In the genomic region with DNA sequence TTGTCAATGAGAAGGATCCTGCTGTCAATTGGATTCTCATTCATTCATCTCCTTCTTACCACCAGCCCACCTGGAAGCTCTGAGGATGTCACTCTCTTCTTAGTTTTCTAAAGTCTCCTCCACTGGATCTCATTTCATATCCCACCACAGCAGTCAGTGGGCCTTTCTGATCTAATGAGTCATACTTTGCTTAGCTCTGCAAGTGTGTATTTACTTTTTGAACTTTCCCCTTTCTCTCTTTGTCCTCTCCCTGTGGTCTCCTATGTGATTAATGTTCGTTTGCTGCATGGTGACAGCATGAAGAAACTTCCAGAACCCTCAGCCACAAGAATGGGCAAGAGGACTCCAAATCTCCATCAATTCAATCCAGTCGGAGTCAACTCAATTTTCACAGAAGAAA, we compare ENCODE assay signal across 23 cellular contexts.
DNase-seq lines count a peak whose midpoint lies in the region; ATAC-seq and TF ChIP-seq lines count a peak whose summit lies in the region.
"Had no signal": no experiment of that assay in that cellular context is flagged by ENCODE, and none has a peak within 500 bp of the region (broad histone marks: within the 10 kb centered on the region; RNA-seq: fewer than 3 reads in every experiment).

No MANE protein-coding gene starts in this region.

- H2BK12ac ChIP-seq in H9 (ENCODE audit: insufficient read length, low read depth, low read length) (peak overlapping the region; percentile 47), trophoblast cell (ENCODE audit: low read length) (no peak overlapping the region)

- H4K5ac ChIP-seq in H9 (ENCODE audit: insufficient read length, low read depth, low read length): no peak overlapping the region

- H2BK15ac ChIP-seq in H9 (ENCODE audit: low read depth, low read length): no peak overlapping the region

- H2BK120ac ChIP-seq in H9 (ENCODE audit: low read depth, low read length, poor library complexity, severe bottlenecking) (no peak overlapping the region), trophoblast cell (ENCODE audit: insufficient read depth, low read length, poor library complexity) (no peak overlapping the region)

- H3K27ac ChIP-seq in H9 (ENCODE audit: insufficient read length, low read depth, low read length) (no peak overlapping the region), trophoblast cell (ENCODE audit: low read depth, low read length) (no peak overlapping the region)
- H3K27ac ChIP-seq: GM23248, lower lobe of right lung, tibial nerve had no signal

- no peak for ATAC-seq in activated naive CD8-positive, alpha-beta T cell treated with anti-CD3 and anti-CD28 coated beads, Interleukin-2, amount 10 ng/mL, durations not matched to agents 7 days and 5 days (ENCODE audit: low read depth)
- ATAC-seq: activated T-helper 17 cell treated with anti-CD3 and anti-CD28 coated beads, Interleukin-2, amount 50 U/mL, for 72 hours; lower lobe of right lung; mucosa of descending colon; Panc1; sciatic nerve had no signal

- H4K12ac ChIP-seq in trophoblast cell (ENCODE audit: low read depth, low read length): no peak overlapping the region

- no peak overlapping the region for H3K4me3 ChIP-seq in trophoblast cell (ENCODE audit: low read depth, low read length)
- H3K4me3 ChIP-seq: GM23248, lower lobe of right lung, mucosa of descending colon, tibial nerve had no signal

- H3K79me1 ChIP-seq in H9 (ENCODE audit: insufficient read depth, low read depth, low read length, poor library complexity, severe bottlenecking): no peaks in the 10 kb centered on the region
- no peaks in the 10 kb centered on the region for H3K79me1 ChIP-seq in trophoblast cell (ENCODE audit: low read length)

- H3K79me2 ChIP-seq in H9 (ENCODE audit: insufficient read depth, low read length): no peaks in the 10 kb centered on the region
- H3K79me2 ChIP-seq in trophoblast cell (ENCODE audit: control insufficient read depth, insufficient read depth, low read length, poor library complexity): no peaks in the 10 kb centered on the region

- peaks cover 12% of the 10 kb centered on the region for H3K9me3 Mint-ChIP-seq in activated CD4-positive, alpha-beta T cell treated with anti-CD3 and anti-CD28 coated beads, Interleukin-2, amount 10 ng/mL, durations not matched to agents 24 days and 14 days
- peaks cover 0 to 2% of the 10 kb centered on the region in 2 experiments; a peak in 1 of 5 replicates for H3K9me3 Mint-ChIP-seq in H9
- H3K9me3 Mint-ChIP-seq in activated naive CD8-positive, alpha-beta T cell treated with anti-CD3 and anti-CD28 coated beads, Interleukin-2, amount 10 ng/mL, durations not matched to agents 7 days and 5 days: peaks cover 4% of the 10 kb centered on the region
- H3K9me3 Mint-ChIP-seq: activated T-helper 17 cell treated with anti-CD3 and anti-CD28 coated beads, Interleukin-2, amount 50 U/mL, for 72 hours had no signal

- H3K36me3 ChIP-seq in trophoblast cell (ENCODE audit: control insufficient read depth in 1 of 2, insufficient read depth in 2 of 2, low read length in 2 of 2): no peaks in the 10 kb centered on the region
- H3K36me3 ChIP-seq: lower lobe of right lung, tibial nerve had no signal

- H3K4me1 ChIP-seq in H9 (ENCODE audit: insufficient read depth, low read length) (no peaks in the 10 kb centered on the region), trophoblast cell (ENCODE audit: control insufficient read depth in 1 of 2, insufficient read depth in 2 of 2, low read length in 2 of 2) (peaks cover 0 to 2% of the 10 kb centered on the region in 2 experiments)
- H3K4me1 ChIP-seq: lower lobe of right lung had no signal

- no peak overlapping the region for H3K18ac ChIP-seq in H9 (ENCODE audit: insufficient read length, low read depth, low read length)
- no peak overlapping the region for H3K18ac ChIP-seq in trophoblast cell (ENCODE audit: low read length)

- peaks cover 18% of the 10 kb centered on the region for H3K4me1 Mint-ChIP-seq in activated CD4-positive, alpha-beta T cell treated with anti-CD3 and anti-CD28 coated beads, Interleukin-2, amount 10 ng/mL, durations not matched to agents 24 days and 14 days
- peaks cover 0 to 5% of the 10 kb centered on the region in 2 experiments; a peak in 1 of 4 replicates for H3K4me1 Mint-ChIP-seq in H9
- H3K4me1 Mint-ChIP-seq in activated naive CD8-positive, alpha-beta T cell treated with anti-CD3 and anti-CD28 coated beads, Interleukin-2, amount 10 ng/mL, durations not matched to agents 7 days and 5 days: peaks cover 15% of the 10 kb centered on the region
- H3K4me1 Mint-ChIP-seq: activated T-helper 17 cell treated with anti-CD3 and anti-CD28 coated beads, Interleukin-2, amount 50 U/mL, for 72 hours; neural crest cell had no signal

- H2AK5ac ChIP-seq in H9 (ENCODE audit: insufficient read length, low read length) (no peak overlapping the region), trophoblast cell (ENCODE audit: low read length) (no peak overlapping the region)

- H3K27me3 ChIP-seq in H9 (ENCODE audit: insufficient read depth, low read length): no peaks in the 10 kb centered on the region
- H3K27me3 ChIP-seq in trophoblast cell (ENCODE audit: insufficient read depth, low read length): no peaks in the 10 kb centered on the region
- H3K27me3 ChIP-seq: tibial nerve had no signal

- no peak overlapping the region for H3K9ac ChIP-seq in H9 (ENCODE audit: extremely low read depth, insufficient read length, low read length)
- no peak overlapping the region for H3K9ac ChIP-seq in trophoblast cell (ENCODE audit: low read length)
- H3K9ac ChIP-seq: GM23248 had no signal

- no peaks in the 10 kb centered on the region for H3K23me2 ChIP-seq in H9 (ENCODE audit: insufficient read length, low read depth, low read length, poor library complexity, severe bottlenecking)

- H2BK5ac ChIP-seq in H9 (ENCODE audit: insufficient read length, low read length) (no peak overlapping the region), trophoblast cell (ENCODE audit: low read depth, low read length, poor library complexity) (no peak overlapping the region)

- peaks cover 3% of the 10 kb centered on the region for H3K27me3 Mint-ChIP-seq in activated CD4-positive, alpha-beta T cell treated with anti-CD3 and anti-CD28 coated beads, Interleukin-2, amount 10 ng/mL, durations not matched to agents 24 days and 14 days
- H3K27me3 Mint-ChIP-seq in H9 (ENCODE audit: low read depth): peaks cover 7% of the 10 kb centered on the region
- H3K27me3 Mint-ChIP-seq in activated naive CD8-positive, alpha-beta T cell treated with anti-CD3 and anti-CD28 coated beads, Interleukin-2, amount 10 ng/mL, durations not matched to agents 7 days and 5 days: peaks cover 3% of the 10 kb centered on the region

- WGBS in H9 (ENCODE audit: extremely low coverage, insufficient read length, low lambda C conversion rate): no CpG with 5 or more reads among the region's 2 CpGs
- no CpG with 5 or more reads among the region's 2 CpGs for WGBS in trophoblast cell (ENCODE audit: extremely low coverage, insufficient coverage, insufficient read length)

- peak overlapping the region; percentile 29 for H3K4me3 Mint-ChIP-seq in activated CD4-positive, alpha-beta T cell treated with anti-CD3 and anti-CD28 coated beads, Interleukin-2, amount 10 ng/mL, durations not matched to agents 24 days and 14 days
- no peak overlapping the region for H3K4me3 Mint-ChIP-seq in H9
- H3K4me3 Mint-ChIP-seq in activated naive CD8-positive, alpha-beta T cell treated with anti-CD3 and anti-CD28 coated beads, Interleukin-2, amount 10 ng/mL, durations not matched to agents 7 days and 5 days: no peak overlapping the region
- H3K4me3 Mint-ChIP-seq: activated T-helper 17 cell treated with anti-CD3 and anti-CD28 coated beads, Interleukin-2, amount 50 U/mL, for 72 hours; neural crest cell had no signal

- H3K36me3 Mint-ChIP-seq in activated CD4-positive, alpha-beta T cell treated with anti-CD3 and anti-CD28 coated beads, Interleukin-2, amount 10 ng/mL, durations not matched to agents 24 days and 14 days (ENCODE audit: low read depth): no peaks in the 10 kb centered on the region
- peaks cover 0 to 1% (median 0%) of the 10 kb centered on the region in 3 experiments; a peak in 2 of 7 replicates for H3K36me3 Mint-ChIP-seq in H9 (ENCODE audit: insufficient read depth in 1 of 3, low read depth in 3 of 3)
- H3K36me3 Mint-ChIP-seq in activated naive CD8-positive, alpha-beta T cell treated with anti-CD3 and anti-CD28 coated beads, Interleukin-2, amount 10 ng/mL, durations not matched to agents 7 days and 5 days: peaks cover 10% of the 10 kb centered on the region

- no peaks in the 10 kb centered on the region for H3K9me3 ChIP-seq in H9 (ENCODE audit: control insufficient read depth, low read depth, low read length)
- H3K9me3 ChIP-seq in trophoblast cell (ENCODE audit: insufficient read depth, low read depth, low read length): peaks cover under 1% of the 10 kb centered on the region
- H3K9me3 ChIP-seq: lower lobe of right lung, mucosa of descending colon had no signal

- H3K27ac Mint-ChIP-seq in activated CD4-positive, alpha-beta T cell treated with anti-CD3 and anti-CD28 coated beads, Interleukin-2, amount 10 ng/mL, durations not matched to agents 24 days and 14 days: no peak overlapping the region
- H3K27ac Mint-ChIP-seq in H9: no peak overlapping the region
- H3K27ac Mint-ChIP-seq in activated naive CD8-positive, alpha-beta T cell treated with anti-CD3 and anti-CD28 coated beads, Interleukin-2, amount 10 ng/mL, durations not matched to agents 7 days and 5 days: peak overlapping the region; percentile 89
- H3K27ac Mint-ChIP-seq: activated T-helper 17 cell treated with anti-CD3 and anti-CD28 coated beads, Interleukin-2, amount 50 U/mL, for 72 hours had no signal

- H4K20me1 ChIP-seq in H9 (ENCODE audit: control insufficient read depth, insufficient read depth, insufficient read length): no peaks in the 10 kb centered on the region

- intact Hi-C loops in activated CD4-positive, alpha-beta T cell treated with anti-CD3 and anti-CD28 coated beads, Interleukin-2, amount 10 ng/mL, durations not matched to agents 24 days and 14 days (cut with micrococcal nuclease): no loop called here

- H3K14ac ChIP-seq in H9 (ENCODE audit: insufficient read depth, low read length) (no peak overlapping the region), trophoblast cell (ENCODE audit: low read length) (no peak overlapping the region)

- no peak for TF ChIP-seq CTCF in H9 (conservative IDR thresholded peaks at IDR 0.05)

- H3T11ph ChIP-seq in H9 (ENCODE audit: low read length): no peak overlapping the region

- H2BK20ac ChIP-seq in H9 (ENCODE audit: low read depth, low read length, poor library complexity, severe bottlenecking): no peak overlapping the region

- H4K91ac ChIP-seq in H9 (ENCODE audit: insufficient read length, low read depth, low read length) (no peak overlapping the region), trophoblast cell (ENCODE audit: low read depth, low read length) (no peak overlapping the region)

- H3K56ac ChIP-seq in H9 (ENCODE audit: insufficient read length, low read depth, low read length): no peak overlapping the region

- no peak overlapping the region for H2AFZ ChIP-seq in H9 (ENCODE audit: low read length)
- no peak overlapping the region for H2AFZ ChIP-seq in trophoblast cell (ENCODE audit: insufficient read depth, low read length, poor library complexity)
- H2AFZ ChIP-seq: GM23248 had no signal

- H4K8ac ChIP-seq in H9 (replicated peaks; ENCODE audit: insufficient read length, low read depth, low read length): no peak overlapping the region
- no peak overlapping the region for H4K8ac ChIP-seq in trophoblast cell (ENCODE audit: low read depth, low read length)

- H3K23ac ChIP-seq in H9 (ENCODE audit: insufficient read length, low read depth, low read length): no peak overlapping the region
- H3K23ac ChIP-seq in trophoblast cell (ENCODE audit: low read length): no peak overlapping the region

- H3K4ac ChIP-seq in H9 (ENCODE audit: low read depth, low read length) (no peak overlapping the region), trophoblast cell (ENCODE audit: low read depth, low read length) (no peak overlapping the region)

- POLR2A ChIA-PET in activated naive CD8-positive, alpha-beta T cell treated with anti-CD3 and anti-CD28 coated beads, Interleukin-2, amount 10 ng/mL, durations not matched to agents 7 days and 5 days (lab: Charles Lee): interaction anchor here (1.3 kb wide), 1 partner anchor 15 kb away, joined by 3 read pairs; no protein-coding TSS in a partner anchor

- H3K4me2 ChIP-seq in H9 (ENCODE audit: insufficient read depth, insufficient read length, low read length): no peak overlapping the region
- H3K4me2 ChIP-seq in trophoblast cell (ENCODE audit: low read length): no peak overlapping the region

- no peak for DNase-seq in activated CD4-positive, alpha-beta T cell treated with anti-CD3 and anti-CD28 coated beads, Interleukin-2, amount 10 ng/mL, durations not matched to agents 24 days and 14 days
- DNase-seq in activated CD4-positive, alpha-beta T cell treated with anti-CD3 and anti-CD28 coated beads for 1 hour: no peak
- DNase-seq in H9 (no peak), renal cortical epithelial cell (ENCODE audit: low read depth) (peak; percentile 2), hypothalamus (lab: John Stamatoyannopoulos, UW) (no peak), NCI-H526 (lab: John Stamatoyannopoulos, UW) (no peak), trophoblast cell (no peak)
- no peak for DNase-seq in activated naive CD8-positive, alpha-beta T cell treated with anti-CD3 and anti-CD28 coated beads, Interleukin-2, amount 10 ng/mL, durations not matched to agents 7 days and 5 days
- DNase-seq: activated CD4-positive, alpha-beta T cell treated with anti-CD3 and anti-CD28 coated beads for 4 hours; amniotic stem cell; caudate nucleus; dermis blood vessel endothelial cell; GM23248; Karpas-422; lower lobe of right lung; mucosa of descending colon; MV-4-11; posterior cingulate gyrus had no signal
